1 cellular context compared by ENCODE assay signal in genomic region chr3:194475978-194476377, GRCh38.
TF ChIP-seq lines count a peak whose summit lies in the region.

No MANE protein-coding gene starts in this region.

TF ChIP-seq in SK-N-SH treated with all-trans-retinoic acid at 6 μM for 48 hours, 23 proteins besides CTCF, POLR2A, EP300 and RAD21 (continued from another document):
- TF ChIP-seq PATZ1 (CRISPR knock-in tag; IDR thresholded peaks at IDR 0.05; ENCODE audit: borderline replicate concordance) (no peak), TOX (CRISPR knock-in tag; IDR thresholded peaks at IDR 0.05; ENCODE audit: borderline replicate concordance) (no peak), CREB5 (CRISPR knock-in tag; IDR thresholded peaks at IDR 0.05; ENCODE audit: low read depth) (no peak), SNAI2 (CRISPR knock-in tag; IDR thresholded peaks at IDR 0.05) (no peak)
TF ChIP-seq in SK-N-SH treated with all-trans-retinoic acid at 6 μM for 48 hours: peak in this region for 0.
